ENCODE assay signal across 2 cellular contexts in genomic region chr1:241589524-241589923, GRCh38.
A peak's percentile ranks its signal among the peaks of the same experiment; 100 is the strongest.
TF ChIP-seq lines count a peak whose summit lies in the region.

No MANE protein-coding gene starts in this region.

TF ChIP-seq in HepG2, 621 proteins besides CTCF, POLR2A, EP300 and RAD21:
- TF ChIP-seq POLR2G (IDR thresholded peaks at IDR 0.05; ENCODE audit: low read depth, low read length) (no peak), ELF3 (CRISPR knock-in tag; IDR thresholded peaks at IDR 0.05) (peak; percentile 51), GRHL1 (CRISPR knock-in tag; conservative IDR thresholded peaks at IDR 0.05) (no peak), SMAD1 (CRISPR knock-in tag; IDR thresholded peaks at IDR 0.05; ENCODE audit: borderline replicate concordance, low read depth) (no peak)

TF ChIP-seq in HEK293T, 16 proteins besides CTCF, POLR2A, EP300 and RAD21:
- TF ChIP-seq TARDBP (IDR thresholded peaks at IDR 0.05): no peak
- no peak for TF ChIP-seq CTBP1 (IDR thresholded peaks at IDR 0.05; ENCODE audit: borderline replicate concordance)
- TF ChIP-seq LEF1 (IDR thresholded peaks at IDR 0.05; ENCODE audit: borderline replicate concordance): no peak
- no peak for TF ChIP-seq HDGF (IDR thresholded peaks at IDR 0.05; ENCODE audit: borderline replicate concordance)
- TF ChIP-seq BHLHE40 (IDR thresholded peaks at IDR 0.05; ENCODE audit: borderline replicate concordance): no peak
- no peak for TF ChIP-seq L3MBTL2 (conservative IDR thresholded peaks at IDR 0.05)
- TF ChIP-seq FOXA1 (IDR thresholded peaks at IDR 0.05): no peak
- TF ChIP-seq ZNF384 (IDR thresholded peaks at IDR 0.05): no peak
- no peak for TF ChIP-seq PKNOX1 (IDR thresholded peaks at IDR 0.05)
- TF ChIP-seq SUZ12 (IDR thresholded peaks at IDR 0.05): no peak
- no peak for TF ChIP-seq FOXK2 (IDR thresholded peaks at IDR 0.05)
- no peak for TF ChIP-seq NFRKB (IDR thresholded peaks at IDR 0.05)
